In genomic region chr3:53161820-53162671, GRCh38 we compare ENCODE assay signal across 1 cellular context.
TF ChIP-seq lines count a peak whose summit lies in the region.

No MANE protein-coding gene starts in this region.

TF ChIP-seq in K562, 482 proteins besides CTCF, POLR2A, EP300 and RAD21 (continued from another document):
- no peak for TF ChIP-seq DEAF1 (CRISPR knock-in tag; IDR thresholded peaks at IDR 0.05)
- TF ChIP-seq SRSF7 (optimal IDR thresholded peaks at IDR 0.05; ENCODE audit: low read depth, low read length), result no peak
- TF ChIP-seq HNRNPL (IDR thresholded peaks at IDR 0.05; ENCODE audit: low read depth, low read length), result no peak
- 0 out of 2 replicates have a peak, but pooled peaks have one; percentile 1 for TF ChIP-seq ARID4B (CRISPR knock-in tag; IDR thresholded peaks at IDR 0.05)
- no peak for TF ChIP-seq BRD4 (IDR thresholded peaks at IDR 0.05)
- TF ChIP-seq HDAC1 (IDR thresholded peaks at IDR 0.05), result peak in 1 of 2 experiments; percentile 15; a peak in 2 of 4 replicates
- no peak for TF ChIP-seq RFX1 (IDR thresholded peaks at IDR 0.05)
- TF ChIP-seq FOXJ2 (tag; IDR thresholded peaks at IDR 0.05), result no peak
- TF ChIP-seq MTA1 (IDR thresholded peaks at IDR 0.05; ENCODE audit: borderline replicate concordance), result no peak
TF ChIP-seq in K562: peak in this region for 14.
